Comparison of ENCODE assay signal across 1 cellular context in genomic region chr11:75204012-75204674, GRCh38.
A peak's percentile ranks its signal among the peaks of the same experiment; 100 is the strongest.
TF ChIP-seq lines count a peak whose summit lies in the region.

No MANE protein-coding gene starts in this region.

TF ChIP-seq in HepG2, 621 proteins besides CTCF, POLR2A, EP300 and RAD21 (continued from another document and continues in another):
- no peak for TF ChIP-seq HNRNPK (IDR thresholded peaks at IDR 0.05; ENCODE audit: low read depth, low read length, poor library complexity, severe bottlenecking)
- 0 out of 2 replicates have a peak, but pooled peaks have one; percentile 22 for TF ChIP-seq ZSCAN9 (CRISPR knock-in tag; IDR thresholded peaks at IDR 0.05; ENCODE audit: borderline replicate concordance)
- TF ChIP-seq MED13 (CRISPR knock-in tag; IDR thresholded peaks at IDR 0.05), result peak; percentile 43; the same call in 1 of the 2 replicates
- TF ChIP-seq ZNF333 (CRISPR knock-in tag; IDR thresholded peaks at IDR 0.05; ENCODE audit: borderline replicate concordance), result no peak
- no peak for TF ChIP-seq ZNF879 (CRISPR knock-in tag; IDR thresholded peaks at IDR 0.05)
- peak; percentile 97 for TF ChIP-seq ZBTB7B (CRISPR knock-in tag; IDR thresholded peaks at IDR 0.05)
- TF ChIP-seq ZNF615 (CRISPR knock-in tag; IDR thresholded peaks at IDR 0.05; ENCODE audit: borderline replicate concordance), result no peak
- TF ChIP-seq LBX2 (CRISPR knock-in tag; IDR thresholded peaks at IDR 0.05; ENCODE audit: borderline replicate concordance), result no peak
- TF ChIP-seq SP4 (CRISPR knock-in tag; IDR thresholded peaks at IDR 0.05), result no peak
- TF ChIP-seq TIGD3 (CRISPR knock-in tag; IDR thresholded peaks at IDR 0.05; ENCODE audit: borderline replicate concordance), result no peak
- TF ChIP-seq CEBPZ (IDR thresholded peaks at IDR 0.05; ENCODE audit: low read length), result no peak
- TF ChIP-seq ZNF737 (CRISPR knock-in tag; IDR thresholded peaks at IDR 0.05; ENCODE audit: borderline replicate concordance), result no peak
- no peak for TF ChIP-seq MXD4 (CRISPR knock-in tag; IDR thresholded peaks at IDR 0.05)
- no peak for TF ChIP-seq POGZ (CRISPR knock-in tag; IDR thresholded peaks at IDR 0.05)
- peak; percentile 85 for TF ChIP-seq KDM6A (CRISPR knock-in tag; IDR thresholded peaks at IDR 0.05; ENCODE audit: low read depth)
- TF ChIP-seq NFRKB (IDR thresholded peaks at IDR 0.05), result no peak
- no peak for TF ChIP-seq MIXL1 (CRISPR knock-in tag; IDR thresholded peaks at IDR 0.05)
- no peak for TF ChIP-seq GPBP1L1 (CRISPR knock-in tag; IDR thresholded peaks at IDR 0.05)
- TF ChIP-seq, protein P1, sequence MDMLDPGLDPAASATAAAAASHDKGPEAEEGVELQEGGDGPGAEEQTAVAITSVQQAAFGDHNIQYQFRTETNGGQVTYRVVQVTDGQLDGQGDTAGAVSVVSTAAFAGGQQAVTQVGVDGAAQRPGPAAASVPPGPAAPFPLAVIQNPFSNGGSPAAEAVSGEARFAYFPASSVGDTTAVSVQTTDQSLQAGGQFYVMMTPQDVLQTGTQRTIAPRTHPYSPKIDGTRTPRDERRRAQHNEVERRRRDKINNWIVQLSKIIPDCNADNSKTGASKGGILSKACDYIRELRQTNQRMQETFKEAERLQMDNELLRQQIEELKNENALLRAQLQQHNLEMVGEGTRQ (IDR thresholded peaks at IDR 0.05; ENCODE audit: low read depth, low read length), result no peak
- TF ChIP-seq, protein P1 (CRISPR knock-in tag; IDR thresholded peaks at IDR 0.05; ENCODE audit: borderline replicate concordance), result no peak
- TF ChIP-seq FOXM1 (CRISPR knock-in tag; IDR thresholded peaks at IDR 0.05), result no peak
- TF ChIP-seq ZNF552 (CRISPR knock-in tag; IDR thresholded peaks at IDR 0.05; ENCODE audit: borderline replicate concordance), result no peak
- TF ChIP-seq ZNF607 (CRISPR knock-in tag; IDR thresholded peaks at IDR 0.05; ENCODE audit: borderline replicate concordance), result no peak
- TF ChIP-seq, protein P2, sequence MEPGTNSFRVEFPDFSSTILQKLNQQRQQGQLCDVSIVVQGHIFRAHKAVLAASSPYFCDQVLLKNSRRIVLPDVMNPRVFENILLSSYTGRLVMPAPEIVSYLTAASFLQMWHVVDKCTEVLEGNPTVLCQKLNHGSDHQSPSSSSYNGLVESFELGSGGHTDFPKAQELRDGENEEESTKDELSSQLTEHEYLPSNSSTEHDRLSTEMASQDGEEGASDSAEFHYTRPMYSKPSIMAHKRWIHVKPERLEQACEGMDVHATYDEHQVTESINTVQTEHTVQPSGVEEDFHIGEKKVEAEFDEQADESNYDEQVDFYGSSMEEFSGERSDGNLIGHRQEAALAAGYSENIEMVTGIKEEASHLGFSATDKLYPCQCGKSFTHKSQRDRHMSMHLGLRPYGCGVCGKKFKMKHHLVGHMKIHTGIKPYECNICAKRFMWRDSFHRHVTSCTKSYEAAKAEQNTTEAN (CRISPR knock-in tag; conservative IDR thresholded peaks at IDR 0.05), result no peak
- no peak for TF ChIP-seq ZNF766 (CRISPR knock-in tag; IDR thresholded peaks at IDR 0.05; ENCODE audit: borderline replicate concordance)
- no peak for TF ChIP-seq ZNF878 (CRISPR knock-in tag; IDR thresholded peaks at IDR 0.05)
- TF ChIP-seq TAF15 (IDR thresholded peaks at IDR 0.05; ENCODE audit: low read depth, low read length, poor library complexity, severe bottlenecking), result no peak
- TF ChIP-seq NONO (IDR thresholded peaks at IDR 0.05), result no peak
- TF ChIP-seq NONO (CRISPR knock-in tag; conservative IDR thresholded peaks at IDR 0.05), result peak; percentile 30; the same call in 1 of the 2 replicates
- no peak for TF ChIP-seq ZFP36 (IDR thresholded peaks at IDR 0.05; ENCODE audit: borderline replicate concordance, low read depth, low read length, partially characterized antibody)
- TF ChIP-seq ZNF746 (CRISPR knock-in tag; IDR thresholded peaks at IDR 0.05), result peak; percentile 68; the same call in 1 of the 2 replicates
- 0 out of 2 replicates have a peak, but pooled peaks have one; percentile 65 for TF ChIP-seq ZSCAN5A (CRISPR knock-in tag; IDR thresholded peaks at IDR 0.05; ENCODE audit: borderline replicate concordance)
- TF ChIP-seq, protein P3, sequence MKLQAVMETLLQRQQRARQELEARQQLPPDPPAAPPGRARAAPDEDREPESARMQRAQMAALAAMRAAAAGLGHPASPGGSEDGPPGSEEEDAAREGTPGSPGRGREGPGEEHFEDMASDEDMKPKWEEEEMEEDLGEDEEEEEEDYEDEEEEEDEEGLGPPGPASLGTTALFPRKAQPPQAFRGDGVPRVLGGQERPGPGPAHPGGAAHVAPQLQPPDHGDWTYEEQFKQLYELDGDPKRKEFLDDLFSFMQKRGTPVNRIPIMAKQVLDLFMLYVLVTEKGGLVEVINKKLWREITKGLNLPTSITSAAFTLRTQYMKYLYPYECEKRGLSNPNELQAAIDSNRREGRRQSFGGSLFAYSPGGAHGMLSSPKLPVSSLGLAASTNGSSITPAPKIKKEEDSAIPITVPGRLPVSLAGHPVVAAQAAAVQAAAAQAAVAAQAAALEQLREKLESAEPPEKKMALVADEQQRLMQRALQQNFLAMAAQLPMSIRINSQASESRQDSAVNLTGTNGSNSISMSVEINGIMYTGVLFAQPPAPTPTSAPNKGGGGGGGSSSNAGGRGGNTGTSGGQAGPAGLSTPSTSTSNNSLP (IDR thresholded peaks at IDR 0.05; ENCODE audit: low read depth, low read length), result no peak; the same call in 1 of the 2 replicates
- no peak for TF ChIP-seq BRCA1 (CRISPR knock-in tag; IDR thresholded peaks at IDR 0.05)
- peak; percentile 85 for TF ChIP-seq HOXA3 (CRISPR knock-in tag; IDR thresholded peaks at IDR 0.05)
- TF ChIP-seq NCOA2 (CRISPR knock-in tag; IDR thresholded peaks at IDR 0.05), result peak; percentile 84
- TF ChIP-seq ISL2 (CRISPR knock-in tag; IDR thresholded peaks at IDR 0.05), result peak; percentile 73; the same call in 1 of the 2 replicates
- no peak for TF ChIP-seq PBX3 (CRISPR knock-in tag; IDR thresholded peaks at IDR 0.05; ENCODE audit: borderline replicate concordance)
- TF ChIP-seq HIVEP1 (CRISPR knock-in tag; IDR thresholded peaks at IDR 0.05), result peak; percentile 72; the same call in 1 of the 2 replicates
- no peak for TF ChIP-seq ZBTB2 (CRISPR knock-in tag; IDR thresholded peaks at IDR 0.05; ENCODE audit: low read depth)
